25 cellular contexts compared by ENCODE assay signal in genomic region chr2:201347154-201347553, GRCh38.
"Had no signal": no experiment of that assay in that cellular context is flagged by ENCODE, and none has a peak within 500 bp of the region (broad histone marks: within the 10 kb centered on the region; RNA-seq: fewer than 3 reads in every experiment).

No MANE protein-coding gene starts in this region.

- H3K27me3 Mint-ChIP-seq: activated CD4-positive, alpha-beta T cell treated with anti-CD3 and anti-CD28 coated beads for 36 hours; activated naive CD8-positive, alpha-beta T cell treated with anti-CD3 and anti-CD28 coated beads, Interleukin-2, amount 10 ng/mL, durations not matched to agents 7 days and 5 days; T-cell had no signal

- H3K4me1 Mint-ChIP-seq: activated CD4-positive, alpha-beta T cell treated with anti-CD3 and anti-CD28 coated beads for 36 hours; T-cell had no signal

- DNase-seq: activated CD4-positive, alpha-beta T cell treated with anti-CD3 and anti-CD28 coated beads for 36 hours; activated CD4-positive, alpha-beta T cell treated with anti-CD3 and anti-CD28 coated beads, Interleukin-2, amount 50 U/mL, for 4 hours; activated CD8-positive, alpha-beta memory T cell treated with anti-CD3 and anti-CD28 coated beads, Interleukin-2, amount 50 U/mL, for 48 hours; activated CD8-positive, alpha-beta T cell treated with anti-CD3 and anti-CD28 coated beads, Interleukin-2, amount 10 ng/mL, durations not matched to agents 7 days and 5 days; activated naive CD4-positive, alpha-beta T cell treated with anti-CD3 and anti-CD28 coated beads, Interleukin-2, amount 50 U/mL, for 16 hours; activated naive CD8-positive, alpha-beta T cell treated with anti-CD3 and anti-CD28 coated beads, Interleukin-2, amount 10 ng/mL, durations not matched to agents 7 days and 5 days; activated T-cell treated with anti-CD3 and anti-CD28 coated beads, Interleukin-2, amount 50 U/mL, for 1 hour; aorta; caudate nucleus; Kasumi-1; KBM-7; MV-4-11; NCI-H1105 treated with DMSO at 0.1 percent for 48 hours; NCI-H1436 treated with DMSO at 0.1 percent for 48 hours; NCI-H187; NCI-H2081 treated with DMSO at 0.1 percent for 48 hours; NCI-H446 treated with DMSO at 0.1 percent for 48 hours; NCI-H524 treated with DMSO at 0.1 percent for 48 hours; NCI-H748 treated with DMSO at 0.1 percent for 48 hours; RPMI8226; T-cell had no signal

- H3K27me3 ChIP-seq: breast epithelium had no signal

- H3K4me1 ChIP-seq: breast epithelium had no signal

- H3K27ac ChIP-seq: breast epithelium, SK-N-MC, VCaP had no signal

- H3K4me3 Mint-ChIP-seq: activated CD4-positive, alpha-beta T cell treated with anti-CD3 and anti-CD28 coated beads for 36 hours; activated CD8-positive, alpha-beta T cell treated with anti-CD3 and anti-CD28 coated beads, Interleukin-2, amount 10 ng/mL, durations not matched to agents 7 days and 5 days; activated naive CD8-positive, alpha-beta T cell treated with anti-CD3 and anti-CD28 coated beads, Interleukin-2, amount 10 ng/mL, durations not matched to agents 7 days and 5 days; T-cell had no signal

- ATAC-seq: activated CD4-positive, alpha-beta T cell treated with anti-CD3 and anti-CD28 coated beads for 36 hours; activated CD8-positive, alpha-beta T cell treated with anti-CD3 and anti-CD28 coated beads, Interleukin-2, amount 10 ng/mL, durations not matched to agents 7 days and 5 days; Right ventricle myocardium inferior; T-cell had no signal

- H3K36me3 ChIP-seq: breast epithelium had no signal

- H3K27ac Mint-ChIP-seq: activated CD4-positive, alpha-beta T cell treated with anti-CD3 and anti-CD28 coated beads for 36 hours; activated CD8-positive, alpha-beta T cell treated with anti-CD3 and anti-CD28 coated beads, Interleukin-2, amount 10 ng/mL, durations not matched to agents 7 days and 5 days; activated naive CD8-positive, alpha-beta T cell treated with anti-CD3 and anti-CD28 coated beads, Interleukin-2, amount 10 ng/mL, durations not matched to agents 7 days and 5 days; T-cell had no signal

- H3K9me3 ChIP-seq: breast epithelium had no signal

- H3K4me3 ChIP-seq: breast epithelium, SK-N-MC had no signal

- H3K9me3 Mint-ChIP-seq: activated naive CD8-positive, alpha-beta T cell treated with anti-CD3 and anti-CD28 coated beads, Interleukin-2, amount 10 ng/mL, durations not matched to agents 7 days and 5 days; T-cell had no signal
